ENCODE assay signal across 8 cellular contexts in the genomic region with DNA sequence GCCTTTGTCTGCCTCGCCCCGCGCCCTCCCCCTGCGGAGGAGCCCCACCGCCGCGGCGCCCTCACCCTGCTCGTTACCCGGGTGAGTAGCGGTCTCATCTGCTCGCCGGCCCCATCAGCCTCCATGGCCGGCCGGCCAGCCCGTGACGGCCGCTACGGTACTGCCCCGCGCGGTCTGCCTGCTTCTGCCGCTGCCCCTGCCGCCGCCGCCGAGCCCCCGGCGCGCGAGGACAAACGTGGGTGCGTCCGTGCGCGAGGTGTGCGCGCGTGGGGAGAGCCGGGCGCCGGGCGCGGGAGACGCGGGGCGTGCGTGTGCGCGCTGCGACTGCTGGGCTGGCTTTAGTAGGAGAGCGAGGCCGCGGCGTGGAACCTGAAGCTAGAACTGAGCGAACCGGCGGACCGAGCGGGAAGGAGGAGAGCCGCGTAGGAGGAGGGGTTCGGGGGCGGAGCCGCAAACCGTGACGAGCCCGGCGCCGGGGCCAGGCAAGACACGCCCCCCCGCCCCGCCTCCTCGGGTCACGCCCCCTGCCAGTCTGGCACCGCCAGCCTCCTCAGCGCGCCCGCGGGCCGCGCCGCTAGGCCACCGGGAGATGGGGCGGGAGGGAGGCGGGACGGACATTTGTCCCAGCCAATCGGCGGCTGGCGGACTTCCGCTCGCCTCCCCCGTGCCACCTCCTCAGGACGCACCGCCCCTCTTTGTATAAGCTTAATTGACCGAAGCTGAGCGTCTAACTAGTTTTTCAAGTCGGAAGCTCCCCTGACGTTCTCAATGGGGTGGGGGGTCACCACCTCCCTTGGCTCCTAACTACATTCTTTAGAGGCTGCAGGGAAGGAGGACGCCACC. TPM values are rescaled to one million over a fixed set of nuclear protein-coding genes. Genes with fewer than 3 reads are reported as not detected.
DNase-seq lines count a peak whose midpoint lies in the region; ATAC-seq lines count a peak whose summit lies in the region.

Gene SLC4A7, minus strand, starts transcription at position 383 of the 843 bp plus-strand sequence. Its CDS starts 258 bp downstream, at position 125.

- POLR2A ChIA-PET in CD8-positive, alpha-beta memory T cell (lab: Charles Lee), result interaction anchor here (0.6 to 1.3 kb wide), 6 partner anchors 13 to 864 kb away, joined by 4 to 6 read pairs (median 5); partner anchors contain the start of genes AZI2, NEK10 and ZCWPW2
- POLR2A ChIA-PET in activated CD8-positive, alpha-beta memory T cell treated with anti-CD3 and anti-CD28 coated beads for 36 hours (lab: Charles Lee), result interaction anchor here (0.5 to 1.5 kb wide), 9 partner anchors 11 to 197 kb away, joined by 3 to 12 read pairs (median 4); no protein-coding TSS in a partner anchor

- H3K27ac ChIP-seq in CD8-positive, alpha-beta memory T cell (ENCODE audit: low read depth, low read length), result peak within 1 kb of the TSS; percentile 62
- peak within 1 kb of the TSS; percentile 77 for H3K27ac ChIP-seq in effector memory CD4-positive, alpha-beta T cell (ENCODE audit: insufficient read depth, low read length, poor library complexity, severe bottlenecking)

- CTCF ChIA-PET in CD8-positive, alpha-beta memory T cell (lab: Charles Lee), result interaction anchor here (0.7 to 1.6 kb wide), 11 partner anchors 12 to 198 kb away, joined by 3 to 5 read pairs (median 3); no protein-coding TSS in a partner anchor
- CTCF ChIA-PET in activated CD8-positive, alpha-beta memory T cell treated with anti-CD3 and anti-CD28 coated beads for 36 hours (lab: Charles Lee), result interaction anchor here (0.7 to 1.6 kb wide), 3 partner anchors 11 to 692 kb away, joined by 3 to 4 read pairs (median 3); no protein-coding TSS in a partner anchor

- ATAC-seq in GM19468 (IDR thresholded peaks at IDR 0.05; ENCODE audit: extremely low read depth, unreplicated experiment), result peak; percentile 96
- peak; percentile 86 for ATAC-seq in memory B cell (ENCODE audit: low read depth)

- no peaks in the 10 kb centered on the region for H3K27me3 ChIP-seq in CD8-positive, alpha-beta memory T cell (ENCODE audit: insufficient read depth, low read length, poor library complexity, severe bottlenecking)
- no peaks in the 10 kb centered on the region for H3K27me3 ChIP-seq in effector memory CD4-positive, alpha-beta T cell (replicated peaks; ENCODE audit: control insufficient read depth, insufficient read depth, low read length, poor library complexity, severe bottlenecking)

- H3K4me3 ChIP-seq in CD8-positive, alpha-beta memory T cell (ENCODE audit: low read length), result peak within 1 kb of the TSS; percentile 92
- H3K4me3 ChIP-seq in effector memory CD4-positive, alpha-beta T cell (ENCODE audit: insufficient read depth, low read depth, low read length, poor library complexity, severe bottlenecking), result peak within 1 kb of the TSS; percentile 88

- no peaks in the 10 kb centered on the region for H3K27me3 Mint-ChIP-seq in CD8-positive, alpha-beta memory T cell
- no peaks in the 10 kb centered on the region for H3K27me3 Mint-ChIP-seq in memory B cell

- H3K36me3 Mint-ChIP-seq in CD8-positive, alpha-beta memory T cell, result peaks cover 0 to 16% (median 0%) of the 10 kb centered on the region in 3 donors
- H3K36me3 Mint-ChIP-seq in memory B cell, result no peaks in the 10 kb centered on the region

- peak; percentile 97 to 99 (median 98) for DNase-seq in CD8-positive, alpha-beta memory T cell
- DNase-seq in HS-5 (ENCODE audit: low read depth) (peak; percentile 79), memory B cell (ENCODE audit: low spot score in 2 of 2) (peak; percentile 98 to 99)
- peak; percentile 94 for DNase-seq in NK-92 treated with Interleukin-12 subunit alpha and Interleukin-12 subunit beta, amount 100 ng/mL, for 24 hours (lab: John Stamatoyannopoulos, UW)
- DNase-seq in effector memory CD4-positive, alpha-beta T cell, result peak; percentile 97 to 98 (median 97)
- peak; percentile 98 for DNase-seq in stimulated activated CD8-positive, alpha-beta memory T cell treated with anti-CD3 and anti-CD28 coated beads, Interleukin-12 subunit alpha, Interleukin-12 subunit beta, amount 100 ng/mL, for 24 hours (ENCODE audit: extremely low read depth)

- H3K4me1 ChIP-seq in CD8-positive, alpha-beta memory T cell (ENCODE audit: insufficient read depth, low read length), result peaks cover 31% of the 10 kb centered on the region
- peaks cover 25% of the 10 kb centered on the region for H3K4me1 ChIP-seq in effector memory CD4-positive, alpha-beta T cell (ENCODE audit: control insufficient read depth, insufficient read depth, low read length, poor library complexity, severe bottlenecking)

- H3K4me1 Mint-ChIP-seq in CD8-positive, alpha-beta memory T cell, result peaks cover 45 to 57% (median 56%) of the 10 kb centered on the region in 3 donors
- H3K4me1 Mint-ChIP-seq in memory B cell, result peaks cover 27% of the 10 kb centered on the region

- peak within 1 kb of the TSS; percentile 88 to 99 (median 95) for H3K27ac Mint-ChIP-seq in CD8-positive, alpha-beta memory T cell
- peak within 1 kb of the TSS; percentile 89 for H3K27ac Mint-ChIP-seq in memory B cell

- H3K9me3 Mint-ChIP-seq in CD8-positive, alpha-beta memory T cell, result no peaks in the 10 kb centered on the region
- H3K9me3 Mint-ChIP-seq in memory B cell, result no peaks in the 10 kb centered on the region

- H3K9me3 ChIP-seq in CD8-positive, alpha-beta memory T cell (ENCODE audit: low read length), result no peaks in the 10 kb centered on the region
- no peaks in the 10 kb centered on the region for H3K9me3 ChIP-seq in effector memory CD4-positive, alpha-beta T cell (ENCODE audit: control insufficient read depth, low read length)

- no peaks in the 10 kb centered on the region for H3K36me3 ChIP-seq in CD8-positive, alpha-beta memory T cell (ENCODE audit: insufficient read depth, low read length)
- no peaks in the 10 kb centered on the region for H3K36me3 ChIP-seq in effector memory CD4-positive, alpha-beta T cell (ENCODE audit: control insufficient read depth, insufficient read depth, low read length)

- H3K4me3 Mint-ChIP-seq in CD8-positive, alpha-beta memory T cell, result peak within 1 kb of the TSS; percentile 96 to 100 (median 99)
- peak within 1 kb of the TSS; percentile 100 for H3K4me3 Mint-ChIP-seq in memory B cell

RNA-seq across cellular contexts. Expression of gene SLC4A7, which starts in this region (rescaled TPM):
- total RNA-seq in CD8-positive, alpha-beta memory T cell, result 10 to 100 TPM; 55.0 to 55.9 TPM
- polyA plus RNA-seq in CD8-positive, alpha-beta memory T cell, result 16.9 TPM
- total RNA-seq in activated CD8-positive, alpha-beta memory T cell treated with anti-CD3 and anti-CD28 coated beads for 36 hours, result 10 to 100 TPM; 57.8 to 66.3 TPM

Comparison
In these comparisons a context has a peak if more than half of its experiments do, and no peak if none do; other contexts are left out.
1. Peak in every context shown above with its lines: DNase-seq, ATAC-seq, H3K4me3 ChIP-seq and H3K27ac ChIP-seq.